In genomic region chr19:48510421-48511268, GRCh38 we compare ENCODE assay signal across 9 cellular contexts. TPM values are rescaled to one million over a fixed set of nuclear protein-coding genes. Genes with fewer than 3 reads are reported as not detected.
DNase-seq lines count a peak whose midpoint lies in the region; ATAC-seq and TF ChIP-seq lines count a peak whose summit lies in the region.
"Had no signal": no experiment of that assay in that cellular context is flagged by ENCODE, and none has a peak within 500 bp of the region (broad histone marks: within the 10 kb centered on the region; RNA-seq: fewer than 3 reads in every experiment).

No MANE protein-coding gene starts in this region.

- no peak overlapping the region for H3K9ac ChIP-seq in endodermal cell (ENCODE audit: extremely low read depth, low read length, poor library complexity, severe bottlenecking)

- H3K27ac Mint-ChIP-seq in endodermal cell: peak overlapping the region; percentile 58

- no peaks in the 10 kb centered on the region for H3K36me3 ChIP-seq in endodermal cell (ENCODE audit: control insufficient read depth, insufficient read depth, low read length)

- H3K27me3 ChIP-seq in endodermal cell (ENCODE audit: control insufficient read depth, insufficient read depth, low read length, poor library complexity, severe bottlenecking): peaks cover 19% of the 10 kb centered on the region

- H3K27ac ChIP-seq in endodermal cell (ENCODE audit: low read depth, low read length): no peak overlapping the region
- H3K27ac ChIP-seq: epithelial cell of prostate had no signal

- peak overlapping the region; percentile 67 for H3K4me3 ChIP-seq in endodermal cell (ENCODE audit: low read length)

- 13 to 25% methylated on average over 11 to 22 of the region's 24 CpGs for WGBS in endodermal cell (ENCODE audit: insufficient coverage in 1 of 2, insufficient read length in 1 of 2), 2 experiments

- H3K4me1 Mint-ChIP-seq in endodermal cell: peaks cover 7% of the 10 kb centered on the region

- DNase-seq in NCI-H1417 (lab: John Stamatoyannopoulos, UW): peak; percentile 69 to 76 (median 69)
- no peak for DNase-seq in NCI-H1417 treated with DMSO at 0.1 percent for 48 hours (lab: John Stamatoyannopoulos, UW)
- DNase-seq in NCI-H524 (lab: John Stamatoyannopoulos, UW): peak; percentile 60 to 71
- peak; percentile 75 for DNase-seq in activated CD8-positive, alpha-beta memory T cell treated with anti-CD3 and anti-CD28 coated beads, Interleukin-2, amount 50 U/mL, for 4 hours
- DNase-seq in endodermal cell: peak; percentile 91
- peak; percentile 88 for DNase-seq in midbrain (lab: John Stamatoyannopoulos, UW)
- DNase-seq in stimulated activated CD8-positive, alpha-beta memory T cell treated with anti-CD3 and anti-CD28 coated beads, Interleukin-4, amount 100 ng/mL, for 24 hours (ENCODE audit: low read depth): peak; percentile 59

- no peaks in the 10 kb centered on the region for H3K9me3 ChIP-seq in endodermal cell (ENCODE audit: control insufficient read depth, low read length)

- no peaks in the 10 kb centered on the region for H3K9me3 Mint-ChIP-seq in endodermal cell

- H3K36me3 Mint-ChIP-seq in endodermal cell (ENCODE audit: low read depth): no peaks in the 10 kb centered on the region

- no peaks in the 10 kb centered on the region for H3K4me1 ChIP-seq in endodermal cell (ENCODE audit: control insufficient read depth, insufficient read depth, low read length)

- no peak for ATAC-seq in GM21786 (IDR thresholded peaks at IDR 0.05; ENCODE audit: unreplicated experiment)

- peaks cover 23% of the 10 kb centered on the region for H3K27me3 Mint-ChIP-seq in endodermal cell (ENCODE audit: insufficient read depth)

- H3K4me3 Mint-ChIP-seq in endodermal cell: peak overlapping the region; percentile 54

- no peak for TF ChIP-seq CTCF in endodermal cell (conservative IDR thresholded peaks at IDR 0.05)

RNA-seq across cellular contexts. Expression of gene LMTK3, which starts 1.0 kb away (rescaled TPM):
- 10 to 100 TPM; 11.1 to 14.5 TPM for total RNA-seq in endodermal cell
- polyA plus RNA-seq in endodermal cell (2013, experiment 1 of 2): 9.3 TPM
- 7.6 TPM for polyA plus RNA-seq in endodermal cell (2013, experiment 2 of 2)

RNA-seq across cellular contexts. Expression of gene SULT2B1, which starts 41.3 kb away (rescaled TPM):
- total RNA-seq in endodermal cell: 1 to 10 TPM in 1 of 2 donors, under 1 TPM in 1; 0.35 to 2.4 TPM
- polyA plus RNA-seq in endodermal cell (2013, experiment 1 of 2): 0.18 TPM
- polyA plus RNA-seq in endodermal cell (2013, experiment 2 of 2): 0.29 TPM

RNA-seq across cellular contexts. Expression of gene CYTH2, which starts 41.5 kb away (rescaled TPM):
- total RNA-seq in endodermal cell: 100 to 1,000 TPM; 106 to 133 TPM
- polyA plus RNA-seq in endodermal cell (2013, experiment 1 of 2): 133 TPM
- 112 TPM for polyA plus RNA-seq in endodermal cell (2013, experiment 2 of 2)

RNA-seq across cellular contexts. Expression of gene KCNJ14, which starts 55.3 kb away (rescaled TPM):
- 1 to 10 TPM in 1 of 2 donors, under 1 TPM in 1; 0.73 to 1.1 TPM for total RNA-seq in endodermal cell
- 0.43 TPM for polyA plus RNA-seq in endodermal cell (2013, experiment 1 of 2)
- polyA plus RNA-seq in endodermal cell (2013, experiment 2 of 2): 0.62 TPM
